In the genomic region with DNA sequence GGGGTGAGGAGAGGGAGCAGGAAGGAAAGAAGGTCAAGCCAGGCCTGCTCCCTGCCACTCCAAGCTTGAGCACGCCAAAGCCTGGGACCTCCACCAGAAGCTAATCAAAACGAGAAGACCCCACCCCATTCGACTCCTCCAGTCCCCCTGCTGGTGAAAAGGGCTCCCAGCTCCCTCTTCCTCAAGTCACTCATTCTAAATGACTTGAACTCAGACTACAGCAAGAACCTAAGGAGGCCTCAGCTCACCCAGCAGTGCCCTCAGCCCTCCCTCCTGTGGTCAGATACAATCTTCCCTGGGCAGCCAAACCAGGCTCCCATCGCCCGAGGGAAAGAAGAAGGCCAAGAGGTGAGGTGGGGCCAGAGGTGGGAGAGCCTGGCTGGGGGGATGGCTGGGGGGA, we compare ENCODE assay signal across 8 cellular contexts. TPM values are rescaled to one million over a fixed set of nuclear protein-coding genes. Genes with fewer than 3 reads are reported as not detected.
A peak's percentile ranks its signal among the peaks of the same experiment; 100 is the strongest.
DNase-seq lines count a peak whose midpoint lies in the region; ATAC-seq and TF ChIP-seq lines count a peak whose summit lies in the region.

No MANE protein-coding gene starts in this region.

- H3K27me3 ChIP-seq in gastroesophageal sphincter, result no peaks in the 10 kb centered on the region
- H3K27me3 ChIP-seq in stomach smooth muscle (ENCODE audit: control insufficient read depth in 1 of 2, insufficient read depth in 2 of 2, low read length in 2 of 2), result no peaks in the 10 kb centered on the region

- no peak for ATAC-seq in activated B cell treated with CpG ODN at 0.5 μM for 24 hours (ENCODE audit: low read depth)
- no peak for ATAC-seq in gastroesophageal sphincter
- ATAC-seq in HG03159 (IDR thresholded peaks at IDR 0.05; ENCODE audit: unreplicated experiment), result no peak

- no peak overlapping the region for H3K4me3 Mint-ChIP-seq in activated B cell treated with CpG ODN at 0.5 μM for 24 hours

- H3K27ac ChIP-seq in gastroesophageal sphincter (peak overlapping the region; percentile 7 to 99 (median 81)), stomach smooth muscle (ENCODE audit: low read length) (peak overlapping the region; percentile 24)

- TF ChIP-seq EP300 in gastroesophageal sphincter (IDR thresholded peaks at IDR 0.05), result no peak

- DNase-seq in SIG-M5 treated with dmso at 0.1 percent for 504 hours (lab: John Stamatoyannopoulos, UW; ENCODE audit: unreplicated experiment) (peak; percentile 25), SIG-M5 (lab: John Stamatoyannopoulos, UW) (no peak), activated B cell treated with CpG ODN at 0.5 μM for 24 hours (no peak), NCI-H345 treated with DMSO at 0.1 percent for 48 hours (lab: John Stamatoyannopoulos, UW; ENCODE audit: unreplicated experiment) (no peak), RKO (ENCODE audit: low spot score) (no peak)

- no peaks in the 10 kb centered on the region for H3K27me3 Mint-ChIP-seq in activated B cell treated with CpG ODN at 0.5 μM for 24 hours

- TF ChIP-seq CTCF in activated B cell treated with CpG ODN at 0.5 μM for 24 hours (IDR thresholded peaks at IDR 0.05) (no peak), gastroesophageal sphincter (IDR thresholded peaks at IDR 0.05) (no peak)

- 20 to 42% methylated on average over 1 to 2 of the region's 5 CpGs for WGBS in gastroesophageal sphincter (ENCODE audit: low coverage in 1 of 2), 2 donors

- H3K36me3 ChIP-seq in gastroesophageal sphincter (peaks cover 0 to 22% of the 10 kb centered on the region in 2 donors), stomach smooth muscle (ENCODE audit: control insufficient read depth in 2 of 2, insufficient read depth in 2 of 2, low read length in 2 of 2) (peaks cover 0 to 9% of the 10 kb centered on the region in 2 donors)

- intact Hi-C loops in activated B cell treated with CpG ODN at 0.5 μM for 24 hours (cut with micrococcal nuclease), result loop anchor here (2.0 kb wide), 2 partner anchors 16 to 160 kb away; a partner anchor contains a TSS

- H3K9me3 Mint-ChIP-seq in activated B cell treated with CpG ODN at 0.5 μM for 24 hours, result no peaks in the 10 kb centered on the region

- H3K9ac ChIP-seq in stomach smooth muscle (ENCODE audit: low read length in 2 of 2), result peak overlapping the region; percentile 5 to 23

- peaks cover 39% of the 10 kb centered on the region for H3K36me3 Mint-ChIP-seq in activated B cell treated with CpG ODN at 0.5 μM for 24 hours (ENCODE audit: low read depth)

- H3K4me3 ChIP-seq in gastroesophageal sphincter (no peak overlapping the region), stomach smooth muscle (ENCODE audit: low read length in 2 of 2) (peak overlapping the region in 1 of 2 donors; percentile 29)

- no peak for TF ChIP-seq POLR2A in gastroesophageal sphincter (IDR thresholded peaks at IDR 0.05)

- H3K9me3 ChIP-seq in gastroesophageal sphincter (no peaks in the 10 kb centered on the region), stomach smooth muscle (ENCODE audit: control insufficient read depth in 2 of 2, low read length in 2 of 2) (no peaks in the 10 kb centered on the region)

- CTCF ChIA-PET in activated B cell treated with CpG ODN at 0.5 μM for 24 hours (lab: Charles Lee), result interaction anchor here (0.6 to 8.3 kb wide), 8 partner anchors 11 to 624 kb away, joined by 3 to 245 read pairs (median 5); no protein-coding TSS in a partner anchor

- H3K4me1 Mint-ChIP-seq in activated B cell treated with CpG ODN at 0.5 μM for 24 hours, result peaks cover 71% of the 10 kb centered on the region

- POLR2A ChIA-PET in activated B cell treated with CpG ODN at 0.5 μM for 24 hours (lab: Charles Lee), result interaction anchor here (0.6 to 4.5 kb wide), 9 partner anchors 11 to 404 kb away, joined by 3 to 27 read pairs (median 5); a partner anchor contains a TSS

- peak overlapping the region; percentile 86 for H3K27ac Mint-ChIP-seq in activated B cell treated with CpG ODN at 0.5 μM for 24 hours

- peaks cover 28 to 100% (median 92%) of the 10 kb centered on the region in 3 donors for H3K4me1 ChIP-seq in gastroesophageal sphincter
- peaks cover 88% of the 10 kb centered on the region for H3K4me1 ChIP-seq in stomach smooth muscle (ENCODE audit: control insufficient read depth, insufficient read depth, low read length)

RNA-seq across cellular contexts. Expression of a gene that starts 17.4 kb away (rescaled TPM):
- 103 and 126 TPM in 2 replicates for total RNA-seq in activated B cell treated with CpG ODN at 0.5 μM for 24 hours
- total RNA-seq in gastroesophageal sphincter, result 10 to 100 TPM; 55.9 to 96.5 (median 59.4) TPM

RNA-seq across cellular contexts. Expression of a gene that starts 29.3 kb away (rescaled TPM):
- total RNA-seq in activated B cell treated with CpG ODN at 0.5 μM for 24 hours (12.7 and 12.8 TPM in 2 replicates), gastroesophageal sphincter (10 to 100 TPM; 40.7 to 66.8 (median 53.3) TPM)

RNA-seq across cellular contexts. Expression of a gene that starts 43.6 kb away (rescaled TPM):
- total RNA-seq in activated B cell treated with CpG ODN at 0.5 μM for 24 hours (2.7 and 5.0 TPM in 2 replicates), gastroesophageal sphincter (10 to 100 TPM; 19.3 to 56.8 (median 25.5) TPM)
